Comparison of ENCODE assay signal across 15 cellular contexts in genomic region chr2:59910176-59910575, GRCh38.
DNase-seq lines count a peak whose midpoint lies in the region; ATAC-seq and TF ChIP-seq lines count a peak whose summit lies in the region.
"Had no signal": no experiment of that assay in that cellular context is flagged by ENCODE, and none has a peak within 500 bp of the region (broad histone marks: within the 10 kb centered on the region; RNA-seq: fewer than 3 reads in every experiment).

No MANE protein-coding gene starts in this region.

- intact Hi-C loops in CD8-positive, alpha-beta T cell (cut with DNase I, micrococcal nuclease): loop anchor here in 1 of 2 experiments (1.0 kb wide), 1 partner anchor 22 kb away; no protein-coding TSS in a partner anchor
- intact Hi-C loops in OCI-LY7 (cut with micrococcal nuclease; ENCODE audit: unreplicated experiment): no loop called here
- intact Hi-C loops in activated CD4-positive, alpha-beta memory T cell treated with anti-CD3 and anti-CD28 coated beads for 36 hours (cut with micrococcal nuclease): no loop called here

- no peaks in the 10 kb centered on the region for H4K20me1 ChIP-seq in OCI-LY7 (ENCODE audit: insufficient read depth, low read length)

- no peak overlapping the region for H3K27ac ChIP-seq in CD8-positive, alpha-beta T cell (ENCODE audit: low read depth, low read length)
- H3K27ac ChIP-seq in KOPT-K1 (ENCODE audit: low read depth, low read length, poor library complexity, severe bottlenecking): peak overlapping the region; percentile 79
- H3K27ac ChIP-seq in OCI-LY7 (ENCODE audit: low read depth, low read length, poor library complexity, severe bottlenecking): no peak overlapping the region
- no peak overlapping the region for H3K27ac ChIP-seq in Peyer's patch

- H3K9me2 ChIP-seq in OCI-LY7 (ENCODE audit: insufficient read depth, low read length): no peaks in the 10 kb centered on the region

- no peaks in the 10 kb centered on the region for H3K79me2 ChIP-seq in OCI-LY7 (ENCODE audit: insufficient read depth, low read depth, low read length)

- H3K27me3 Mint-ChIP-seq in CD8-positive, alpha-beta T cell (ENCODE audit: low read depth): no peaks in the 10 kb centered on the region
- no peaks in the 10 kb centered on the region for H3K27me3 Mint-ChIP-seq in naive thymus-derived CD8-positive, alpha-beta T cell
- H3K27me3 Mint-ChIP-seq in activated CD4-positive, alpha-beta memory T cell treated with anti-CD3 and anti-CD28 coated beads for 36 hours: no peaks in the 10 kb centered on the region
- H3K27me3 Mint-ChIP-seq: CD4-positive, alpha-beta T cell had no signal

- H3K9me3 ChIP-seq in CD8-positive, alpha-beta T cell (ENCODE audit: low read length): no peaks in the 10 kb centered on the region
- H3K9me3 ChIP-seq in KOPT-K1 (ENCODE audit: insufficient read depth, low read length, poor library complexity, severe bottlenecking): no peaks in the 10 kb centered on the region
- H3K9me3 ChIP-seq in OCI-LY7 (ENCODE audit: low read length): no peaks in the 10 kb centered on the region
- H3K9me3 ChIP-seq in Peyer's patch: no peaks in the 10 kb centered on the region

- no peak for TF ChIP-seq POLR2A in Peyer's patch (IDR thresholded peaks at IDR 0.05)

- BruUV-seq in OCI-LY7 (replicated peaks; lab: Mats Ljungman, UMichigan): no TSS peak

- CTCF ChIA-PET in CD8-positive, alpha-beta T cell (lab: Charles Lee): no interaction called here
- CTCF ChIA-PET in OCI-LY7 (lab: Charles Lee; ENCODE audit: unreplicated experiment): no interaction called here
- CTCF ChIA-PET in activated CD4-positive, alpha-beta memory T cell treated with anti-CD3 and anti-CD28 coated beads for 36 hours (lab: Charles Lee): interaction anchor here (0.5 to 0.6 kb wide), 2 partner anchors 114 to 705 kb away, joined by 3 read pairs; no protein-coding TSS in a partner anchor

- no peak overlapping the region; the same call in 1 of the 2 replicates for H3K4me2 ChIP-seq in OCI-LY7 (ENCODE audit: low read length)

- H3K4me3 ChIP-seq in CD8-positive, alpha-beta T cell (ENCODE audit: low read depth, low read length): no peak overlapping the region
- H3K4me3 ChIP-seq in OCI-LY7 (ENCODE audit: low read depth, low read length, poor library complexity, severe bottlenecking): no peak overlapping the region
- H3K4me3 ChIP-seq in Peyer's patch: no peak overlapping the region

- no peak overlapping the region for H3K4me3 Mint-ChIP-seq in CD8-positive, alpha-beta T cell
- peak overlapping the region in 8 of 10 donors; percentile 0 to 44 (median 19) for H3K4me3 Mint-ChIP-seq in naive thymus-derived CD8-positive, alpha-beta T cell
- H3K4me3 Mint-ChIP-seq in activated CD4-positive, alpha-beta memory T cell treated with anti-CD3 and anti-CD28 coated beads for 36 hours: no peak overlapping the region
- H3K4me3 Mint-ChIP-seq: CD4-positive, alpha-beta T cell; H9 had no signal

- POLR2A ChIA-PET in CD8-positive, alpha-beta T cell (lab: Charles Lee): interaction anchor here (1.7 kb wide), 1 partner anchor 22 kb away, joined by 7 read pairs; no protein-coding TSS in a partner anchor
- POLR2A ChIA-PET in OCI-LY7 (lab: Charles Lee): interaction anchor here (1.3 kb wide), 1 partner anchor 13 kb away, joined by 4 read pairs; no protein-coding TSS in a partner anchor
- POLR2A ChIA-PET in naive thymus-derived CD8-positive, alpha-beta T cell (lab: Charles Lee): interaction anchor here (1.4 kb wide), 1 partner anchor 23 kb away, joined by 5 read pairs; no protein-coding TSS in a partner anchor
- POLR2A ChIA-PET in activated CD4-positive, alpha-beta memory T cell treated with anti-CD3 and anti-CD28 coated beads for 36 hours (lab: Charles Lee): no interaction called here

- no peak for DNase-seq in CD8-positive, alpha-beta T cell
- DNase-seq in OCI-LY7 (ENCODE audit: low spot score) (peak; percentile 17), NCI-H2171 (lab: John Stamatoyannopoulos, UW) (no peak), Peyer's patch (no peak), DMS153 (lab: John Stamatoyannopoulos, UW) (no peak)
- peak in 1 of 10 donors; percentile 22 for DNase-seq in naive thymus-derived CD8-positive, alpha-beta T cell
- no peak for DNase-seq in activated CD4-positive, alpha-beta memory T cell treated with anti-CD3 and anti-CD28 coated beads for 36 hours
- DNase-seq: ACHN; C1 segment of cervical spinal cord; CD4-positive, alpha-beta T cell; GF-D8; GOT3; H9; IMR-90 had no signal

- no peak overlapping the region for H2AFZ ChIP-seq in OCI-LY7 (ENCODE audit: low read length)

- no peak for ATAC-seq in CD8-positive, alpha-beta T cell
- ATAC-seq in naive thymus-derived CD8-positive, alpha-beta T cell: peak; percentile 52 to 66

- no peaks in the 10 kb centered on the region for H3K36me3 ChIP-seq in CD8-positive, alpha-beta T cell (ENCODE audit: insufficient read depth, low read length)
- H3K36me3 ChIP-seq in KOPT-K1 (ENCODE audit: insufficient read depth, low read length) (no peaks in the 10 kb centered on the region), OCI-LY7 (ENCODE audit: insufficient read depth, low read length) (no peaks in the 10 kb centered on the region), Peyer's patch (no peaks in the 10 kb centered on the region)

- no peak for TF ChIP-seq CTCF in CD8-positive, alpha-beta T cell (IDR thresholded peaks at IDR 0.05)
- TF ChIP-seq CTCF in OCI-LY7 (conservative IDR thresholded peaks at IDR 0.05; ENCODE audit: low read length) (no peak), Peyer's patch (IDR thresholded peaks at IDR 0.05) (no peak)

- no peaks in the 10 kb centered on the region for H3K36me3 Mint-ChIP-seq in CD8-positive, alpha-beta T cell
- no peaks in the 10 kb centered on the region for H3K36me3 Mint-ChIP-seq in naive thymus-derived CD8-positive, alpha-beta T cell
- no peaks in the 10 kb centered on the region for H3K36me3 Mint-ChIP-seq in activated CD4-positive, alpha-beta memory T cell treated with anti-CD3 and anti-CD28 coated beads for 36 hours

- no peaks in the 10 kb centered on the region for H3K27me3 ChIP-seq in CD8-positive, alpha-beta T cell (ENCODE audit: insufficient read depth, low read length)
- H3K27me3 ChIP-seq in Peyer's patch: no peaks in the 10 kb centered on the region

- peaks cover 13% of the 10 kb centered on the region for H3K4me1 ChIP-seq in CD8-positive, alpha-beta T cell (ENCODE audit: insufficient read depth, low read length)
- H3K4me1 ChIP-seq in OCI-LY7 (ENCODE audit: insufficient read depth, low read length, poor library complexity, severe bottlenecking) (peaks cover 8% of the 10 kb centered on the region), Peyer's patch (no peaks in the 10 kb centered on the region)

- H3K4me1 Mint-ChIP-seq in CD8-positive, alpha-beta T cell (ENCODE audit: low read depth): peaks cover 23% of the 10 kb centered on the region
- peaks cover 13 to 26% (median 22%) of the 10 kb centered on the region in 4 donors for H3K4me1 Mint-ChIP-seq in naive thymus-derived CD8-positive, alpha-beta T cell
- H3K4me1 Mint-ChIP-seq in activated CD4-positive, alpha-beta memory T cell treated with anti-CD3 and anti-CD28 coated beads for 36 hours (ENCODE audit: low read depth): peaks cover 5% of the 10 kb centered on the region
- H3K4me1 Mint-ChIP-seq: H9 had no signal

- H3K9me3 Mint-ChIP-seq in CD8-positive, alpha-beta T cell: no peaks in the 10 kb centered on the region
- H3K9me3 Mint-ChIP-seq in naive thymus-derived CD8-positive, alpha-beta T cell: peaks cover 0 to 2% (median 0%) of the 10 kb centered on the region in 9 donors
- no peaks in the 10 kb centered on the region for H3K9me3 Mint-ChIP-seq in activated CD4-positive, alpha-beta memory T cell treated with anti-CD3 and anti-CD28 coated beads for 36 hours
- H3K9me3 Mint-ChIP-seq: CD4-positive, alpha-beta T cell; H9 had no signal

- peak overlapping the region; percentile 56 for H3K27ac Mint-ChIP-seq in CD8-positive, alpha-beta T cell
- peak overlapping the region in 6 of 10 donors; percentile 0 to 65 (median 8) for H3K27ac Mint-ChIP-seq in naive thymus-derived CD8-positive, alpha-beta T cell
- no peak overlapping the region for H3K27ac Mint-ChIP-seq in activated CD4-positive, alpha-beta memory T cell treated with anti-CD3 and anti-CD28 coated beads for 36 hours
- H3K27ac Mint-ChIP-seq: CD4-positive, alpha-beta T cell; H9 had no signal

Comparison
In these comparisons a context has a peak if more than half of its experiments do, and no peak if none do; other contexts are left out.
1. H3K4me3 Mint-ChIP-seq: peak in naive thymus-derived CD8-positive, alpha-beta T cell (8 of 10); none in CD8-positive, alpha-beta T cell (single experiment) and activated CD4-positive, alpha-beta memory T cell treated with anti-CD3 and anti-CD28 coated beads for 36 hours (single experiment).